21 cellular contexts compared by ENCODE assay signal in genomic region chr6:31243508-31243907, GRCh38.
"Had no signal": no experiment of that assay in that cellular context is flagged by ENCODE, and none has a peak within 500 bp of the region (broad histone marks: within the 10 kb centered on the region; RNA-seq: fewer than 3 reads in every experiment).

No MANE protein-coding gene starts in this region.

- DNase-seq: activated CD4-positive, alpha-beta memory T cell treated with anti-CD3 and anti-CD28 coated beads, Interleukin-2, amount 10 ng/mL, durations not matched to agents 7 days and 5 days; activated CD4-positive, alpha-beta T cell treated with anti-CD3 and anti-CD28 coated beads for 48 hours; activated CD4-positive, CD25-positive, alpha-beta regulatory T cell; activated CD8-positive, alpha-beta memory T cell treated with anti-CD3 and anti-CD28 coated beads, Interleukin-2, amount 50 U/mL, for 4 hours; activated effector memory CD4-positive, alpha-beta T cell treated with anti-CD3 and anti-CD28 coated beads, Interleukin-2, amount 50 U/mL, for 16 hours; activated T-cell treated with anti-CD3 and anti-CD28 coated beads, Interleukin-2, amount 50 U/mL, for 4 hours; cerebellar nuclear complex; cortex of kidney; erythroblast; heart left ventricle; left ventricle myocardium inferior; stimulated activated CD4-positive, alpha-beta T cell treated with anti-CD3 and anti-CD28 coated beads, Interleukin-2, amount 100 ng/mL, for 24 hours; stimulated activated naive CD4-positive, alpha-beta T cell treated with Interleukin-2 at 50 U/mL for 16 hours; T-helper 9 cell; thyroid gland had no signal

- ATAC-seq: activated T-cell treated with anti-CD3 and anti-CD28 coated beads, Interleukin-2, amount 50 U/mL, for 4 hours; gastroesophageal sphincter; heart left ventricle had no signal

- H3K36me3 ChIP-seq: ascending aorta, breast epithelium, gastroesophageal sphincter, heart left ventricle, left ventricle myocardium inferior, prostate gland, right atrium auricular region, thyroid gland had no signal

- H3K4me3 ChIP-seq: ascending aorta, breast epithelium, gastroesophageal sphincter, heart left ventricle, left ventricle myocardium inferior, prostate gland, right atrium auricular region, thyroid gland had no signal

- H3K9me3 ChIP-seq: prostate gland, thyroid gland had no signal

- FAIRE-seq: endometrium had no signal

- H3K27me3 ChIP-seq: ascending aorta, breast epithelium, right atrium auricular region, thyroid gland had no signal

- H3K27ac ChIP-seq: ascending aorta, breast epithelium, gastroesophageal sphincter, heart left ventricle, left ventricle myocardium inferior, prostate gland, right atrium auricular region, thyroid gland had no signal

- H3K4me1 ChIP-seq: ascending aorta, breast epithelium, gastroesophageal sphincter, heart left ventricle, left ventricle myocardium inferior, prostate gland, right atrium auricular region, thyroid gland had no signal
